Comparison of ENCODE assay signal across 21 cellular contexts in the genomic region with DNA sequence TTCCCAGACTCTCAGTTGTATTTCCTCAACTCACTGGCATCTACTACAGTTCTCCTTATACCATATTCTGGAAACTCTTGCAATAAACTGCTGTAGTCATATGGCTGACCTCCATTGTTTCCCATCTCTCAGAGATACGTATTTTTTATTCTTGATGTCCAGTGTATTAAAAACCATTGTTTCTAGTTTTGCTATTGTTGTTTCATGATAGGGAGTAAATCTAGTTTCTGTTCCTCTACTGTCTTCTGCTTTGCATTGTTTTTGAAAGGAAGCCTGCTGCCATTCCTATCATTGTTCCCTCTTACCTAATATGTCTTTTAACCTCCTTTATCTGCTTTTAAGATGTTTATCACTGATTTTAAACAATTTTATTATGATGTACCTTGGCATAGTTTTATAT.
"Had no signal": no experiment of that assay in that cellular context is flagged by ENCODE, and none has a peak within 500 bp of the region (broad histone marks: within the 10 kb centered on the region; RNA-seq: fewer than 3 reads in every experiment).

No MANE protein-coding gene starts in this region.

- H3K27ac Mint-ChIP-seq: activated CD4-positive, alpha-beta memory T cell treated with anti-CD3 and anti-CD28 coated beads, Interleukin-2, amount 10 ng/mL, durations not matched to agents 7 days and 5 days; naive thymus-derived CD4-positive, alpha-beta T cell; stimulated activated naive CD8-positive, alpha-beta T cell treated with anti-CD3 and anti-CD28 coated beads, Interleukin-15, Interleukin-2, amounts not matched to agents 100 ng/mL and 50 ng/mL, for 24 hours had no signal

- DNase-seq: activated CD4-positive, alpha-beta memory T cell treated with anti-CD3 and anti-CD28 coated beads, Interleukin-2, amount 10 ng/mL, durations not matched to agents 7 days and 5 days; activated CD4-positive, alpha-beta T cell treated with anti-CD3 and anti-CD28 coated beads for 48 hours; activated CD4-positive, CD25-positive, alpha-beta regulatory T cell; activated effector memory CD4-positive, alpha-beta T cell treated with Interleukin-2 at 50 U/mL for 16 hours; activated naive CD4-positive, alpha-beta T cell treated with anti-CD3 and anti-CD28 coated beads, Interleukin-2, amount 50 U/mL, for 16 hours; activated T-cell treated with anti-CD3 and anti-CD28 coated beads, Interleukin-2, amount 50 U/mL, for 1 hour; cerebellar nuclear complex; cortex of kidney; effector CD4-positive, alpha-beta T cell; esophagus squamous epithelium; left ventricle myocardium superior; mesenchymal stem cell; mucosa of descending colon; naive thymus-derived CD4-positive, alpha-beta T cell; stimulated activated CD4-positive, alpha-beta T cell treated with anti-CD3 and anti-CD28 coated beads, Interleukin-12 subunit alpha, Interleukin-12 subunit beta, amount 100 ng/mL, for 4 hours; stimulated activated CD4-positive, alpha-beta T cell treated with anti-CD3 and anti-CD28 coated beads, Interleukin-2, amount 100 ng/mL, for 24 hours; T-helper 2 cell; upper lobe of left lung had no signal

- H3K4me3 ChIP-seq: esophagus squamous epithelium, mucosa of descending colon, prostate gland, right atrium auricular region, upper lobe of left lung had no signal

- H3K27me3 ChIP-seq: esophagus squamous epithelium, right atrium auricular region, upper lobe of left lung had no signal

- H3K27ac ChIP-seq: esophagus squamous epithelium, prostate gland, right atrium auricular region, upper lobe of left lung had no signal

- ATAC-seq: left ventricle myocardium superior; mucosa of descending colon; naive thymus-derived CD4-positive, alpha-beta T cell had no signal

- H3K36me3 ChIP-seq: prostate gland, right atrium auricular region, upper lobe of left lung had no signal

- H3K4me1 Mint-ChIP-seq: activated CD4-positive, alpha-beta memory T cell treated with anti-CD3 and anti-CD28 coated beads, Interleukin-2, amount 10 ng/mL, durations not matched to agents 7 days and 5 days; naive thymus-derived CD4-positive, alpha-beta T cell had no signal

- H3K27me3 Mint-ChIP-seq: activated CD4-positive, alpha-beta memory T cell treated with anti-CD3 and anti-CD28 coated beads, Interleukin-2, amount 10 ng/mL, durations not matched to agents 7 days and 5 days; naive thymus-derived CD4-positive, alpha-beta T cell; stimulated activated naive CD8-positive, alpha-beta T cell treated with anti-CD3 and anti-CD28 coated beads, Interleukin-15, Interleukin-2, amounts not matched to agents 100 ng/mL and 50 ng/mL, for 24 hours had no signal

- H3K4me3 Mint-ChIP-seq: activated CD4-positive, alpha-beta memory T cell treated with anti-CD3 and anti-CD28 coated beads, Interleukin-2, amount 10 ng/mL, durations not matched to agents 7 days and 5 days; naive thymus-derived CD4-positive, alpha-beta T cell; stimulated activated naive CD8-positive, alpha-beta T cell treated with anti-CD3 and anti-CD28 coated beads, Interleukin-15, Interleukin-2, amounts not matched to agents 100 ng/mL and 50 ng/mL, for 24 hours had no signal

- H3K4me1 ChIP-seq: esophagus squamous epithelium, prostate gland, right atrium auricular region, upper lobe of left lung had no signal

- H3K9me3 ChIP-seq: mucosa of descending colon, prostate gland, right atrium auricular region, upper lobe of left lung had no signal

- H3K9me3 Mint-ChIP-seq: activated CD4-positive, alpha-beta memory T cell treated with anti-CD3 and anti-CD28 coated beads, Interleukin-2, amount 10 ng/mL, durations not matched to agents 7 days and 5 days; stimulated activated naive CD8-positive, alpha-beta T cell treated with anti-CD3 and anti-CD28 coated beads, Interleukin-15, Interleukin-2, amounts not matched to agents 100 ng/mL and 50 ng/mL, for 24 hours had no signal
